19 cellular contexts compared by ENCODE assay signal in the genomic region with DNA sequence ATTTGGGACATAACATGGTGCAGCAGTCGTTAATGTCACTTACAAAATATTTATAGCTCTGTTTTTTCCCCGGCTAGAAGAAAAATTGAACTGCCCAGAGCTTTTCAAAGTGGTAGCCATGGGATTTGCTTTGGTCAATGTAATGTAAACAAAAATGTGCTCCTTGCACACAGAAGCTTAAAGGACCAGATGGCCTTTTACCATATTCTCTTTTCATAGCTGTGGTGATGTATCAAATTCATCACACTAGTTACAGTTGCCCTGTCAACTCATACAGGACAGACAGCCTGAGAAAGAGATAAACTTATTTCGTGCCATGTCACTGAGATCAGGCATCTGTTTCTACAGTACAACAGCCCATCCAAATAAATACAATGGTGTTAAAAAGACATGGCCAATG.
DNase-seq lines count a peak whose midpoint lies in the region; ATAC-seq and TF ChIP-seq lines count a peak whose summit lies in the region.
"Had no signal": no experiment of that assay in that cellular context is flagged by ENCODE, and none has a peak within 500 bp of the region (broad histone marks: within the 10 kb centered on the region; RNA-seq: fewer than 3 reads in every experiment).

No MANE protein-coding gene starts in this region.

- no peaks in the 10 kb centered on the region for H3K9me3 ChIP-seq in neural progenitor cell (ENCODE audit: low read depth)

- H3K79me2 ChIP-seq in neural progenitor cell (ENCODE audit: low read depth), result no peaks in the 10 kb centered on the region

- H3K36me3 Mint-ChIP-seq in neural progenitor cell, result no peaks in the 10 kb centered on the region

- H3K4me2 ChIP-seq in neural progenitor cell, result no peak overlapping the region
- H3K4me2 ChIP-seq: GM23338 had no signal

- H3K4me1 Mint-ChIP-seq in neural progenitor cell, result peaks cover 25% of the 10 kb centered on the region
- H3K4me1 Mint-ChIP-seq: B cell had no signal

- no peaks in the 10 kb centered on the region for H3K36me3 ChIP-seq in neural progenitor cell

- no peaks in the 10 kb centered on the region for H3K27me3 ChIP-seq in neural progenitor cell

- H3K27ac ChIP-seq in neural progenitor cell, result no peak overlapping the region
- H3K27ac ChIP-seq: 22Rv1 had no signal

- no peak for TF ChIP-seq CTCF in neural progenitor cell (IDR thresholded peaks at IDR 0.05)

- peaks cover 13% of the 10 kb centered on the region for H3K4me1 ChIP-seq in neural progenitor cell

- no peak for ATAC-seq in HG03442 (IDR thresholded peaks at IDR 0.05; ENCODE audit: unreplicated experiment)
- ATAC-seq: GM23338, K562 had no signal

- peaks cover 2% of the 10 kb centered on the region for H3K27me3 Mint-ChIP-seq in neural progenitor cell (ENCODE audit: insufficient read depth, low read depth)
- H3K27me3 Mint-ChIP-seq: B cell had no signal

- peaks cover 8% of the 10 kb centered on the region for H3K9me3 Mint-ChIP-seq in neural progenitor cell
- H3K9me3 Mint-ChIP-seq: GM23338; T-helper 1 cell treated with Interleukin-12 subunit alpha and Interleukin-12 subunit beta and Interleukin-4 antibody, amounts not matched to agents 30 μg/mL and 1 μg/mL, for 36 hours had no signal

- H3K4me3 Mint-ChIP-seq in neural progenitor cell, result no peak overlapping the region
- H3K4me3 Mint-ChIP-seq: B cell; GM23338; T-helper 1 cell treated with Interleukin-12 subunit alpha and Interleukin-12 subunit beta and Interleukin-4 antibody, amounts not matched to agents 30 μg/mL and 1 μg/mL, for 36 hours had no signal

- H3K27ac Mint-ChIP-seq in neural progenitor cell, result peak overlapping the region; percentile 55
- H3K27ac Mint-ChIP-seq: B cell; GM23338; T-helper 1 cell treated with Interleukin-12 subunit alpha and Interleukin-12 subunit beta and Interleukin-4 antibody, amounts not matched to agents 30 μg/mL and 1 μg/mL, for 36 hours had no signal

- no peaks in the 10 kb centered on the region for H4K20me1 ChIP-seq in neural progenitor cell (ENCODE audit: low read depth)

- no peak overlapping the region for H3K4me3 ChIP-seq in neural progenitor cell
- H3K4me3 ChIP-seq: GM23338, K562 had no signal

- DNase-seq in NCI-H1092 treated with DMSO at 0.1 percent for 48 hours (lab: John Stamatoyannopoulos, UW), result peak; percentile 11
- no peak for DNase-seq in NCI-H1092 (lab: John Stamatoyannopoulos, UW)
- DNase-seq in NCI-H146 treated with DMSO at 0.1 percent for 48 hours (lab: John Stamatoyannopoulos, UW; ENCODE audit: unreplicated experiment), result peak; percentile 82
- peak; percentile 88 for DNase-seq in SHP77 treated with DMSO at 0.1 percent for 48 hours (lab: John Stamatoyannopoulos, UW)
- no peak for DNase-seq in neural progenitor cell (ENCODE audit: low spot score)
- DNase-seq in LoVo (ENCODE audit: low spot score), result no peak
- no peak for DNase-seq in DMS153 (lab: John Stamatoyannopoulos, UW)
- DNase-seq: EL, HCEC 1CT, NCI-H1930, NCI-H446, OCI-M1, SIG-M5 had no signal

- H3F3A ChIP-seq in neural progenitor cell (ENCODE audit: low read depth), result no peaks in the 10 kb centered on the region

- H2AFZ ChIP-seq in neural progenitor cell (replicated peaks), result peak overlapping the region; percentile 36
- H2AFZ ChIP-seq: GM23338 had no signal

- no peak overlapping the region for H3K9ac ChIP-seq in neural progenitor cell

Comparison
In these comparisons a context has a peak if more than half of its experiments do, and no peak if none do; other contexts are left out.
1. DNase-seq: peak in NCI-H1092 treated with DMSO at 0.1 percent for 48 hours (single experiment), NCI-H146 treated with DMSO at 0.1 percent for 48 hours (single experiment) and SHP77 treated with DMSO at 0.1 percent for 48 hours (single experiment); none in NCI-H1092 (single experiment), neural progenitor cell (single experiment), LoVo (single experiment) and DMS153 (single experiment).